ENCODE assay signal across 1 cellular context in the genomic region with DNA sequence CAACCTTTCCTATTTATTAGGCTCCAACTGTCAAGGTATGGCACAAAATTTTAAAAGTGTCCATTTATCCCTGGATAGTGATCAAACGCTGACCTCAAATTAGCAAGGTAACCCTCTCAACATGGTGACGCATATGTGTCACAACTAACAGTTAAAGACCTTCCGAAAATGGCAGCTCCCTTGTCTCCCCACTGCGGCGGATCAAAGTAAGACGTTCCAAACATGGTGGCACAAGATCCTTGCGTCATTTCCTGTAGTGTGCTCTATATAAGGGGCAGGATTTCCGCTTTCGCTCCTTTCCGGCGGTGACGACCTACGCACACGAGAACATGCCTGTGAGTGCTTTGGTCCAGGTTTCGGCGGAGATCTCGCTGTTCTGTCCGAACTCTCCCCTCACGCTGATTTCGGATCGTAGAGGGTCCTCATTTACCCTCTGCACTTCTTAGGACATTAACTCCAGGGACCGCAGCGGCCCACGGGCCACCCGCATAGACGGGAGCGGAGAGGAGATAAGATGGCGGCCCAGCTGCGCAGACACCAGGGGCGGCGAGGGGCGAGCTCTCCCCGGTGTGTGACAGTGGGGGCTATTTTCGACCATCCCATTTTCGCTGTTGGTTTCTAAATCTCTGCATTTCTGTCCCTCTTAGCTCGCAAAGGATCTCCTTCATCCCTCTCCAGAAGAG.
TF ChIP-seq lines count a peak whose summit lies in the region.

A gene (plus strand): TSS at position 295 of the 683 bp plus-strand sequence. CDS start 35 bp downstream, at position 330.

TF ChIP-seq in HepG2, 621 proteins besides CTCF, POLR2A, EP300 and RAD21 (continued from another document and continues in another):
- TF ChIP-seq, protein P1, sequence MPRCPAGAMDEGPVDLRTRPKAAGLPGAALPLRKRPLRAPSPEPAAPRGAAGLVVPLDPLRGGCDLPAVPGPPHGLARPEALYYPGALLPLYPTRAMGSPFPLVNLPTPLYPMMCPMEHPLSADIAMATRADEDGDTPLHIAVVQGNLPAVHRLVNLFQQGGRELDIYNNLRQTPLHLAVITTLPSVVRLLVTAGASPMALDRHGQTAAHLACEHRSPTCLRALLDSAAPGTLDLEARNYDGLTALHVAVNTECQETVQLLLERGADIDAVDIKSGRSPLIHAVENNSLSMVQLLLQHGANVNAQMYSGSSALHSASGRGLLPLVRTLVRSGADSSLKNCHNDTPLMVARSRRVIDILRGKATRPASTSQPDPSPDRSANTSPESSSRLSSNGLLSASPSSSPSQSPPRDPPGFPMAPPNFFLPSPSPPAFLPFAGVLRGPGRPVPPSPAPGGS (CRISPR knock-in tag; IDR thresholded peaks at IDR 0.05) = peak; percentile 35; the same call in 1 of the 2 replicates
- TF ChIP-seq PAWR (CRISPR knock-in tag; IDR thresholded peaks at IDR 0.05; ENCODE audit: borderline replicate concordance) = no peak; the same call in 1 of the 2 replicates
- TF ChIP-seq SP1 (IDR thresholded peaks at IDR 0.05) = no peak
- peak; percentile 63 for TF ChIP-seq SP1 (CRISPR knock-in tag; IDR thresholded peaks at IDR 0.05)
- peak; percentile 53; the same call in 1 of the 2 replicates for TF ChIP-seq GATAD2A (CRISPR knock-in tag; IDR thresholded peaks at IDR 0.05)
- TF ChIP-seq, protein P2, sequence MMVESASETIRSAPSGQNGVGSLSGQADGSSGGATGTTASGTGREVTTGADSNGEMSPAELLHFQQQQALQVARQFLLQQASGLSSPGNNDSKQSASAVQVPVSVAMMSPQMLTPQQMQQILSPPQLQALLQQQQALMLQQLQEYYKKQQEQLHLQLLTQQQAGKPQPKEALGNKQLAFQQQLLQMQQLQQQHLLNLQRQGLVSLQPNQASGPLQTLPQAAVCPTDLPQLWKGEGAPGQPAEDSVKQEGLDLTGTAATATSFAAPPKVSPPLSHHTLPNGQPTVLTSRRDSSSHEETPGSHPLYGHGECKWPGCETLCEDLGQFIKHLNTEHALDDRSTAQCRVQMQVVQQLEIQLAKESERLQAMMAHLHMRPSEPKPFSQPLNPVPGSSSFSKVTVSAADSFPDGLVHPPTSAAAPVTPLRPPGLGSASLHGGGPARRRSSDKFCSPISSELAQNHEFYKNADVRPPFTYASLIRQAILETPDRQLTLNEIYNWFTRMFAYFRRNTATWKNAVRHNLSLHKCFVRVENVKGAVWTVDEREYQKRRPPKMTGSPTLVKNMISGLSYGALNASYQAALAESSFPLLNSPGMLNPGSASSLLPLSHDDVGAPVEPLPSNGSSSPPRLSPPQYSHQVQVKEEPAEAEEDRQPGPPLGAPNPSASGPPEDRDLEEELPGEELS (CRISPR knock-in tag; IDR thresholded peaks at IDR 0.05) = peak; percentile 43
- TF ChIP-seq SIX1 (CRISPR knock-in tag; IDR thresholded peaks at IDR 0.05; ENCODE audit: borderline replicate concordance) = 0 out of 2 replicates have a peak, but pooled peaks have one; percentile 61
- TF ChIP-seq, protein P3, sequence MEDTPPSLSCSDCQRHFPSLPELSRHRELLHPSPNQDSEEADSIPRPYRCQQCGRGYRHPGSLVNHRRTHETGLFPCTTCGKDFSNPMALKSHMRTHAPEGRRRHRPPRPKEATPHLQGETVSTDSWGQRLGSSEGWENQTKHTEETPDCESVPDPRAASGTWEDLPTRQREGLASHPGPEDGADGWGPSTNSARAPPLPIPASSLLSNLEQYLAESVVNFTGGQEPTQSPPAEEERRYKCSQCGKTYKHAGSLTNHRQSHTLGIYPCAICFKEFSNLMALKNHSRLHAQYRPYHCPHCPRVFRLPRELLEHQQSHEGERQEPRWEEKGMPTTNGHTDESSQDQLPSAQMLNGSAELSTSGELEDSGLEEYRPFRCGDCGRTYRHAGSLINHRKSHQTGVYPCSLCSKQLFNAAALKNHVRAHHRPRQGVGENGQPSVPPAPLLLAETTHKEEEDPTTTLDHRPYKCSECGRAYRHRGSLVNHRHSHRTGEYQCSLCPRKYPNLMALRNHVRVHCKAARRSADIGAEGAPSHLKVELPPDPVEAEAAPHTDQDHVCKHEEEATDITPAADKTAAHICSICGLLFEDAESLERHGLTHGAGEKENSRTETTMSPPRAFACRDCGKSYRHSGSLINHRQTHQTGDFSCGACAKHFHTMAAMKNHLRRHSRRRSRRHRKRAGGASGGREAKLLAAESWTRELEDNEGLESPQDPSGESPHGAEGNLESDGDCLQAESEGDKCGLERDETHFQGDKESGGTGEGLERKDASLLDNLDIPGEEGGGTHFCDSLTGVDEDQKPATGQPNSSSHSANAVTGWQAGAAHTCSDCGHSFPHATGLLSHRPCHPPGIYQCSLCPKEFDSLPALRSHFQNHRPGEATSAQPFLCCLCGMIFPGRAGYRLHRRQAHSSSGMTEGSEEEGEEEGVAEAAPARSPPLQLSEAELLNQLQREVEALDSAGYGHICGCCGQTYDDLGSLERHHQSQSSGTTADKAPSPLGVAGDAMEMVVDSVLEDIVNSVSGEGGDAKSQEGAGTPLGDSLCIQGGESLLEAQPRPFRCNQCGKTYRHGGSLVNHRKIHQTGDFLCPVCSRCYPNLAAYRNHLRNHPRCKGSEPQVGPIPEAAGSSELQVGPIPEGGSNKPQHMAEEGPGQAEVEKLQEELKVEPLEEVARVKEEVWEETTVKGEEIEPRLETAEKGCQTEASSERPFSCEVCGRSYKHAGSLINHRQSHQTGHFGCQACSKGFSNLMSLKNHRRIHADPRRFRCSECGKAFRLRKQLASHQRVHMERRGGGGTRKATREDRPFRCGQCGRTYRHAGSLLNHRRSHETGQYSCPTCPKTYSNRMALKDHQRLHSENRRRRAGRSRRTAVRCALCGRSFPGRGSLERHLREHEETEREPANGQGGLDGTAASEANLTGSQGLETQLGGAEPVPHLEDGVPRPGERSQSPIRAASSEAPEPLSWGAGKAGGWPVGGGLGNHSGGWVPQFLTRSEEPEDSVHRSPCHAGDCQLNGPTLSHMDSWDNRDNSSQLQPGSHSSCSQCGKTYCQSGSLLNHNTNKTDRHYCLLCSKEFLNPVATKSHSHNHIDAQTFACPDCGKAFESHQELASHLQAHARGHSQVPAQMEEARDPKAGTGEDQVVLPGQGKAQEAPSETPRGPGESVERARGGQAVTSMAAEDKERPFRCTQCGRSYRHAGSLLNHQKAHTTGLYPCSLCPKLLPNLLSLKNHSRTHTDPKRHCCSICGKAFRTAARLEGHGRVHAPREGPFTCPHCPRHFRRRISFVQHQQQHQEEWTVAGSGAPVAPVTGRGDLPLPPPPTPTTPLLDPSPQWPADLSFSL (CRISPR knock-in tag; IDR thresholded peaks at IDR 0.05) = no peak
- peak in 1 of 2 experiments; percentile 27; a peak in 1 of 4 replicates for TF ChIP-seq NR2F1 (CRISPR knock-in tag; IDR thresholded peaks at IDR 0.05)
- TF ChIP-seq ZNF3 (CRISPR knock-in tag; IDR thresholded peaks at IDR 0.05) = no peak
- TF ChIP-seq CHD2 (IDR thresholded peaks at IDR 0.05; ENCODE audit: low read depth, low read length) = no peak
- peak; percentile 89; the same call in 1 of the 2 replicates for TF ChIP-seq DR1 (CRISPR knock-in tag; IDR thresholded peaks at IDR 0.05)
- TF ChIP-seq, protein P4, sequence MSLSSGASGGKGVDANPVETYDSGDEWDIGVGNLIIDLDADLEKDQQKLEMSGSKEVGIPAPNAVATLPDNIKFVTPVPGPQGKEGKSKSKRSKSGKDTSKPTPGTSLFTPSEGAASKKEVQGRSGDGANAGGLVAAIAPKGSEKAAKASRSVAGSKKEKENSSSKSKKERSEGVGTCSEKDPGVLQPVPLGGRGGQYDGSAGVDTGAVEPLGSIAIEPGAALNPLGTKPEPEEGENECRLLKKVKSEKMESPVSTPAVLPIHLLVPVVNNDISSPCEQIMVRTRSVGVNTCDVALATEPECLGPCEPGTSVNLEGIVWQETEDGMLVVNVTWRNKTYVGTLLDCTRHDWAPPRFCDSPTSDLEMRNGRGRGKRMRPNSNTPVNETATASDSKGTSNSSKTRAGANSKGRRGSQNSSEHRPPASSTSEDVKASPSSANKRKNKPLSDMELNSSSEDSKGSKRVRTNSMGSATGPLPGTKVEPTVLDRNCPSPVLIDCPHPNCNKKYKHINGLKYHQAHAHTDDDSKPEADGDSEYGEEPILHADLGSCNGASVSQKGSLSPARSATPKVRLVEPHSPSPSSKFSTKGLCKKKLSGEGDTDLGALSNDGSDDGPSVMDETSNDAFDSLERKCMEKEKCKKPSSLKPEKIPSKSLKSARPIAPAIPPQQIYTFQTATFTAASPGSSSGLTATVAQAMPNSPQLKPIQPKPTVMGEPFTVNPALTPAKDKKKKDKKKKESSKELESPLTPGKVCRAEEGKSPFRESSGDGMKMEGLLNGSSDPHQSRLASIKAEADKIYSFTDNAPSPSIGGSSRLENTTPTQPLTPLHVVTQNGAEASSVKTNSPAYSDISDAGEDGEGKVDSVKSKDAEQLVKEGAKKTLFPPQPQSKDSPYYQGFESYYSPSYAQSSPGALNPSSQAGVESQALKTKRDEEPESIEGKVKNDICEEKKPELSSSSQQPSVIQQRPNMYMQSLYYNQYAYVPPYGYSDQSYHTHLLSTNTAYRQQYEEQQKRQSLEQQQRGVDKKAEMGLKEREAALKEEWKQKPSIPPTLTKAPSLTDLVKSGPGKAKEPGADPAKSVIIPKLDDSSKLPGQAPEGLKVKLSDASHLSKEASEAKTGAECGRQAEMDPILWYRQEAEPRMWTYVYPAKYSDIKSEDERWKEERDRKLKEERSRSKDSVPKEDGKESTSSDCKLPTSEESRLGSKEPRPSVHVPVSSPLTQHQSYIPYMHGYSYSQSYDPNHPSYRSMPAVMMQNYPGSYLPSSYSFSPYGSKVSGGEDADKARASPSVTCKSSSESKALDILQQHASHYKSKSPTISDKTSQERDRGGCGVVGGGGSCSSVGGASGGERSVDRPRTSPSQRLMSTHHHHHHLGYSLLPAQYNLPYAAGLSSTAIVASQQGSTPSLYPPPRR (CRISPR knock-in tag; IDR thresholded peaks at IDR 0.05; ENCODE audit: borderline replicate concordance) = 0 out of 2 replicates have a peak, but pooled peaks have one; percentile 50
- TF ChIP-seq ESRRA (CRISPR knock-in tag; IDR thresholded peaks at IDR 0.05; ENCODE audit: low read depth) = peak; percentile 18; the same call in 1 of the 2 replicates
- TF ChIP-seq ZNF292 (CRISPR knock-in tag; IDR thresholded peaks at IDR 0.05; ENCODE audit: borderline replicate concordance, low read depth) = peak; percentile 43; the same call in 1 of the 2 replicates
- TF ChIP-seq RXRB (CRISPR knock-in tag; IDR thresholded peaks at IDR 0.05; ENCODE audit: borderline replicate concordance) = peak; percentile 72
- TF ChIP-seq, protein P5, sequence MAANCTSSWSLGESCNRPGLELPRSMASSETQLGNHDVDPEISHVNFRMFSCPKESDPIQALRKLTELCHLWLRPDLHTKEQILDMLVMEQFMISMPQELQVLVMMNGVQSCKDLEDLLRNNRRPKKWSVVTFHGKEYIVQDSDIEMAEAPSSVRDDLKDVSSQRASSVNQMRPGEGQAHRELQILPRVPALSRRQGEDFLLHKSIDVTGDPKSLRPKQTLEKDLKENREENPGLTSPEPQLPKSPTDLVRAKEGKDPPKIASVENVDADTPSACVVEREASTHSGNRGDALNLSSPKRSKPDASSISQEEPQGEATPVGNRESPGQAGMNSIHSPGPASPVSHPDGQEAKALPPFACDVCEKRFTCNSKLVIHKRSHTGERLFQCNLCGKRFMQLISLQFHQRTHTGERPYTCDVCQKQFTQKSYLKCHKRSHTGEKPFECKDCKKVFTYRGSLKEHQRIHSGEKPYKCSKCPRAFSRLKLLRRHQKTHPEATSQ (CRISPR knock-in tag; IDR thresholded peaks at IDR 0.05; ENCODE audit: borderline replicate concordance) = peak; percentile 78; the same call in 1 of the 2 replicates
- 0 out of 2 replicates have a peak, but pooled peaks have one; percentile 28 for TF ChIP-seq ZSCAN25 (CRISPR knock-in tag; IDR thresholded peaks at IDR 0.05)
- peak; percentile 98 for TF ChIP-seq ZSCAN29 (CRISPR knock-in tag; conservative IDR thresholded peaks at IDR 0.05)
- no peak for TF ChIP-seq SETDB1 (CRISPR knock-in tag; IDR thresholded peaks at IDR 0.05; ENCODE audit: borderline replicate concordance)
- TF ChIP-seq DPF2 (CRISPR knock-in tag; IDR thresholded peaks at IDR 0.05; ENCODE audit: borderline replicate concordance, low read depth) = 0 out of 2 replicates have a peak, but pooled peaks have one; percentile 30
- TF ChIP-seq ZNF614 (CRISPR knock-in tag; IDR thresholded peaks at IDR 0.05; ENCODE audit: borderline replicate concordance) = peak; percentile 80
- TF ChIP-seq, protein P6, sequence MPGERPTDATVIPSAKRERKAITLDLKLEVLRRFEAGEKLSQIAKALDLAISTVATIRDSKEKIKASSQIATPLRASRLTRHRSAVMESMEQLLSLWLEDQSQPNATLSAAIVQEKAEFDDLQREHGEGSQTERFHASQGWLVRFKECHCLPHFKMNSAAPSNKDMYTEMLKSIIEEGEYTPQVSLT (CRISPR knock-in tag; IDR thresholded peaks at IDR 0.05; ENCODE audit: borderline replicate concordance, low read depth) = no peak
- TF ChIP-seq, protein P7, sequence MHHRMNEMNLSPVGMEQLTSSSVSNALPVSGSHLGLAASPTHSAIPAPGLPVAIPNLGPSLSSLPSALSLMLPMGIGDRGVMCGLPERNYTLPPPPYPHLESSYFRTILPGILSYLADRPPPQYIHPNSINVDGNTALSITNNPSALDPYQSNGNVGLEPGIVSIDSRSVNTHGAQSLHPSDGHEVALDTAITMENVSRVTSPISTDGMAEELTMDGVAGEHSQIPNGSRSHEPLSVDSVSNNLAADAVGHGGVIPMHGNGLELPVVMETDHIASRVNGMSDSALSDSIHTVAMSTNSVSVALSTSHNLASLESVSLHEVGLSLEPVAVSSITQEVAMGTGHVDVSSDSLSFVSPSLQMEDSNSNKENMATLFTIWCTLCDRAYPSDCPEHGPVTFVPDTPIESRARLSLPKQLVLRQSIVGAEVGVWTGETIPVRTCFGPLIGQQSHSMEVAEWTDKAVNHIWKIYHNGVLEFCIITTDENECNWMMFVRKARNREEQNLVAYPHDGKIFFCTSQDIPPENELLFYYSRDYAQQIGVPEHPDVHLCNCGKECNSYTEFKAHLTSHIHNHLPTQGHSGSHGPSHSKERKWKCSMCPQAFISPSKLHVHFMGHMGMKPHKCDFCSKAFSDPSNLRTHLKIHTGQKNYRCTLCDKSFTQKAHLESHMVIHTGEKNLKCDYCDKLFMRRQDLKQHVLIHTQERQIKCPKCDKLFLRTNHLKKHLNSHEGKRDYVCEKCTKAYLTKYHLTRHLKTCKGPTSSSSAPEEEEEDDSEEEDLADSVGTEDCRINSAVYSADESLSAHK (CRISPR knock-in tag; IDR thresholded peaks at IDR 0.05; ENCODE audit: borderline replicate concordance) = no peak
- TF ChIP-seq CC2D1A (CRISPR knock-in tag; IDR thresholded peaks at IDR 0.05) = no peak
- TF ChIP-seq FOXO1 (CRISPR knock-in tag; IDR thresholded peaks at IDR 0.05) = peak; percentile 50
- TF ChIP-seq ZNF383 (CRISPR knock-in tag; IDR thresholded peaks at IDR 0.05; ENCODE audit: borderline replicate concordance) = peak; percentile 97; the same call in 1 of the 2 replicates
- TF ChIP-seq, protein P8, sequence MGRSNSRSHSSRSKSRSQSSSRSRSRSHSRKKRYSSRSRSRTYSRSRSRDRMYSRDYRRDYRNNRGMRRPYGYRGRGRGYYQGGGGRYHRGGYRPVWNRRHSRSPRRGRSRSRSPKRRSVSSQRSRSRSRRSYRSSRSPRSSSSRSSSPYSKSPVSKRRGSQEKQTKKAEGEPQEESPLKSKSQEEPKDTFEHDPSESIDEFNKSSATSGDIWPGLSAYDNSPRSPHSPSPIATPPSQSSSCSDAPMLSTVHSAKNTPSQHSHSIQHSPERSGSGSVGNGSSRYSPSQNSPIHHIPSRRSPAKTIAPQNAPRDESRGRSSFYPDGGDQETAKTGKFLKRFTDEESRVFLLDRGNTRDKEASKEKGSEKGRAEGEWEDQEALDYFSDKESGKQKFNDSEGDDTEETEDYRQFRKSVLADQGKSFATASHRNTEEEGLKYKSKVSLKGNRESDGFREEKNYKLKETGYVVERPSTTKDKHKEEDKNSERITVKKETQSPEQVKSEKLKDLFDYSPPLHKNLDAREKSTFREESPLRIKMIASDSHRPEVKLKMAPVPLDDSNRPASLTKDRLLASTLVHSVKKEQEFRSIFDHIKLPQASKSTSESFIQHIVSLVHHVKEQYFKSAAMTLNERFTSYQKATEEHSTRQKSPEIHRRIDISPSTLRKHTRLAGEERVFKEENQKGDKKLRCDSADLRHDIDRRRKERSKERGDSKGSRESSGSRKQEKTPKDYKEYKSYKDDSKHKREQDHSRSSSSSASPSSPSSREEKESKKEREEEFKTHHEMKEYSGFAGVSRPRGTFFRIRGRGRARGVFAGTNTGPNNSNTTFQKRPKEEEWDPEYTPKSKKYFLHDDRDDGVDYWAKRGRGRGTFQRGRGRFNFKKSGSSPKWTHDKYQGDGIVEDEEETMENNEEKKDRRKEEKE (IDR thresholded peaks at IDR 0.05) = no peak
